ENCODE assay signal across 6 cellular contexts in the genomic region with DNA sequence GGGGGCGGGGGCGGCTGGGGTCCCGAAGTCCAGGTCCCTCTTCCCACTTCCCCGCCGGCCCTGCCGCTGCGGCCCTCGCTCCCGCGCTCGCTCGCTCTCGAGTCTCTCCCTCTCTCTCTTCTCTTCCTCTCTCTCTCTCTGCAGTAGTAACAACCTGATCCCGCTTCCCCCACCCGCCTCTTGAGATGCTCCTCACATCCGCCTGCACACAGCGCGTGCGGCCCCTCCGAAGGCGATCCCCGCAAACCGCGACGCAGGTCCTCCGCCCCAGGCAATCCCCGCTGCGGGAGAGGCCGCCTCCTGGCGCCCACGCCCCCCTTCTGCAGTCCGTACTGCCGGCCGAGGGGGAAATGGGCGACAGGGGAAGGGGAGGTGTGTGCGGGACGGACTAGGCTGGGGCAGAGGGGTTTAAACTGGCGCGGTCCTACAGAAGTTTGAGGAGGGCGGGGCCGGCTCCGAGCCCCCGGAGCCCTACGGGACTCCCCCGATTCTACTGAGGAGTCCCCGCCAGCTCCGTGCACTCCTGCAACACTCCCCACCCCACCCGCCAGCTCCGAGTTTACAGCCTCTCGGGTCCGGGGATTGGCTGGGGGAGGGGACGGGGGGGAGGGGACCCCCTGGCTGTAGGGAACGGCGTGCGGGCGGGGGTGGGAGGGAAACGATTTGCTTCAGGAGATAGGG. TPM values are rescaled to one million over a fixed set of nuclear protein-coding genes. Genes with fewer than 3 reads are reported as not detected.
"Had no signal": no experiment of that assay in that cellular context is flagged by ENCODE, and none has a peak within 500 bp of the region (broad histone marks: within the 10 kb centered on the region; RNA-seq: fewer than 3 reads in every experiment).

No MANE protein-coding gene starts in this region.

RNA-seq across cellular contexts. Expression of a gene that starts 57.4 kb away (rescaled TPM):
- total RNA-seq: dermis blood vessel endothelial cell; esophagus mucosa; prostate gland; stomach; T-helper 1 cell treated with Interleukin-12 subunit alpha and Interleukin-12 subunit beta and Interleukin-4 antibody, amounts not matched to agents 30 ng/mL and 1 ng/mL, for 36 hours had no signal
- polyA plus RNA-seq: SK-N-SH, stomach had no signal
